In genomic region chr9:73132034-73132776, GRCh38 we compare ENCODE assay signal across 8 cellular contexts. TPM values are rescaled to one million over a fixed set of nuclear protein-coding genes. Genes with fewer than 3 reads are reported as not detected.
DNase-seq lines count a peak whose midpoint lies in the region; ATAC-seq and TF ChIP-seq lines count a peak whose summit lies in the region.

No MANE protein-coding gene starts in this region.

- H3K9me3 ChIP-seq in CD4-positive, alpha-beta memory T cell (ENCODE audit: control insufficient read depth in 1 of 2, low read length in 2 of 2), result no peaks in the 10 kb centered on the region
- H3K9me3 ChIP-seq in neutrophil, result no peaks in the 10 kb centered on the region

- H3K4me1 ChIP-seq in CD4-positive, alpha-beta memory T cell (ENCODE audit: insufficient read depth, low read length), result peaks cover 47% of the 10 kb centered on the region
- peaks cover 45 to 47% of the 10 kb centered on the region in 2 experiments for H3K4me1 ChIP-seq in neutrophil (ENCODE audit: control insufficient read depth in 1 of 2, insufficient read depth in 1 of 2, low read depth in 1 of 2, low read length in 1 of 2)

- CTCF ChIA-PET in CD4-positive, alpha-beta memory T cell (lab: Charles Lee; ENCODE audit: partially characterized antibody), result interaction anchor here (1.5 to 4.7 kb wide), 6 partner anchors 18 to 25 kb away, joined by 3 to 26 read pairs (median 8); no protein-coding TSS in a partner anchor

- no peaks in the 10 kb centered on the region for H3K27me3 Mint-ChIP-seq in CD4-positive, alpha-beta memory T cell

- no peaks in the 10 kb centered on the region for H3K9me3 Mint-ChIP-seq in CD4-positive, alpha-beta memory T cell

- peak overlapping the region; percentile 91 for H3K27ac ChIP-seq in CD4-positive, alpha-beta memory T cell (ENCODE audit: low read depth, low read length)
- H3K27ac ChIP-seq in HL-60 (replicated peaks), result peak overlapping the region; percentile 89
- peak overlapping the region; percentile 81 for H3K27ac ChIP-seq in neutrophil
- H3K27ac ChIP-seq in substantia nigra (ENCODE audit: low read depth, low read length, poor library complexity, severe bottlenecking), result peak overlapping the region; percentile 2

- TF ChIP-seq CTCF in HL-60 (IDR thresholded peaks at IDR 0.05; ENCODE audit: insufficient read depth, low read length), result no peak
- no peak for TF ChIP-seq CTCF in foreskin fibroblast (IDR thresholded peaks at IDR 0.05; ENCODE audit: low read depth, low read length)
- no peak for TF ChIP-seq CTCF in neutrophil (IDR thresholded peaks at IDR 0.05)

- H3K4me1 Mint-ChIP-seq in CD4-positive, alpha-beta memory T cell, result peaks cover 24 to 50% (median 35%) of the 10 kb centered on the region in 4 donors

- ATAC-seq in GM19468 (IDR thresholded peaks at IDR 0.05; ENCODE audit: extremely low read depth, unreplicated experiment), result peak; percentile 84

- DNase-seq in CD4-positive, alpha-beta memory T cell, result peak; percentile 84 to 90 (median 89)
- peak; percentile 58 to 87 for DNase-seq in HL-60 (ENCODE audit: low read depth in 1 of 2, low spot score in 1 of 2)
- DNase-seq in SHP77 treated with DMSO at 0.1 percent for 48 hours (lab: John Stamatoyannopoulos, UW), result peak; percentile 3
- peak; percentile 43 for DNase-seq in activated gamma-delta T cell treated with anti-CD3 and anti-CD28 coated beads, Interleukin-2, amount 50 U/mL, for 16 hours (ENCODE audit: low read depth)
- DNase-seq in foreskin fibroblast, result peak; percentile 68 to 86
- peak in 33 of 49 donors; percentile 1 to 56 (median 23) for DNase-seq in substantia nigra (lab: John Stamatoyannopoulos, UW)

- POLR2A ChIA-PET in CD4-positive, alpha-beta memory T cell (lab: Charles Lee; ENCODE audit: partially characterized antibody), result interaction anchor here (0.6 to 7.3 kb wide), 16 partner anchors 11 to 767 kb away, joined by 3 to 116 read pairs (median 6); partner anchors contain the start of genes ANXA1 and ZFAND5

- H3K4me3 Mint-ChIP-seq in CD4-positive, alpha-beta memory T cell, result peak overlapping the region; percentile 70 to 95 (median 92)

- no peaks in the 10 kb centered on the region for H3K27me3 ChIP-seq in CD4-positive, alpha-beta memory T cell (ENCODE audit: insufficient read depth, low read length)
- H3K27me3 ChIP-seq in HL-60 (ENCODE audit: insufficient read depth, poor library complexity, severe bottlenecking) (no peaks in the 10 kb centered on the region), neutrophil (no peaks in the 10 kb centered on the region)

- H3K36me3 Mint-ChIP-seq in CD4-positive, alpha-beta memory T cell, result peaks cover 0 to 2% of the 10 kb centered on the region in 2 donors

- H3K36me3 ChIP-seq in CD4-positive, alpha-beta memory T cell (ENCODE audit: insufficient read depth, low read length), result no peaks in the 10 kb centered on the region
- H3K36me3 ChIP-seq in neutrophil, result no peaks in the 10 kb centered on the region

- peak overlapping the region; percentile 84 to 99 (median 97) for H3K27ac Mint-ChIP-seq in CD4-positive, alpha-beta memory T cell

- intact Hi-C loops in CD4-positive, alpha-beta memory T cell (cut with micrococcal nuclease), result loop anchor here (1.0 to 5.0 kb wide), 5 partner anchors 8 to 770 kb away; partner anchors contain the start of gene ANXA1

- peak overlapping the region; percentile 62 to 75 for H3K4me3 ChIP-seq in CD4-positive, alpha-beta memory T cell (ENCODE audit: low read length in 2 of 2)
- H3K4me3 ChIP-seq in HL-60 (replicated peaks; ENCODE audit: insufficient read depth, low read length), result peak overlapping the region; percentile 45
- H3K4me3 ChIP-seq in foreskin fibroblast (ENCODE audit: low read depth in 1 of 2, low read length in 2 of 2), result peak overlapping the region; percentile 51 to 62
- peak overlapping the region; percentile 52 to 72 for H3K4me3 ChIP-seq in neutrophil (ENCODE audit: low read depth in 1 of 2, low read length in 1 of 2)

RNA-seq across cellular contexts. Expression of gene ANXA1, which starts 19.5 kb away (rescaled TPM):
- 100 to 1,000 TPM; 324 to 335 TPM for total RNA-seq in CD4-positive, alpha-beta memory T cell
- polyA plus RNA-seq in CD4-positive, alpha-beta memory T cell, result 1,000 to 10,000 TPM in 1 of 2 donors, 100 to 1,000 TPM in 1; 621 to 1,202 TPM

Comparison
In these comparisons a context has a peak if more than half of its experiments do, and no peak if none do; other contexts are left out.
1. Peak in every context shown above with its lines: DNase-seq, ATAC-seq, H3K4me3 ChIP-seq and H3K27ac ChIP-seq.
2. DNase-seq: peak in every context shown above with its lines; median percentile 89 in CD4-positive, alpha-beta memory T cell; 77 in foreskin fibroblast; 72 in HL-60; 43 in activated gamma-delta T cell treated with anti-CD3 and anti-CD28 coated beads, Interleukin-2, amount 50 U/mL, for 16 hours; 23 in substantia nigra; 3 in SHP77 treated with DMSO at 0.1 percent for 48 hours.
3. H3K27ac ChIP-seq: peak in every context shown above with its lines; median percentile 91 in CD4-positive, alpha-beta memory T cell; 89 in HL-60; 81 in neutrophil; 2 in substantia nigra.